Comparison of ENCODE assay signal across 1 cellular context in the genomic region with DNA sequence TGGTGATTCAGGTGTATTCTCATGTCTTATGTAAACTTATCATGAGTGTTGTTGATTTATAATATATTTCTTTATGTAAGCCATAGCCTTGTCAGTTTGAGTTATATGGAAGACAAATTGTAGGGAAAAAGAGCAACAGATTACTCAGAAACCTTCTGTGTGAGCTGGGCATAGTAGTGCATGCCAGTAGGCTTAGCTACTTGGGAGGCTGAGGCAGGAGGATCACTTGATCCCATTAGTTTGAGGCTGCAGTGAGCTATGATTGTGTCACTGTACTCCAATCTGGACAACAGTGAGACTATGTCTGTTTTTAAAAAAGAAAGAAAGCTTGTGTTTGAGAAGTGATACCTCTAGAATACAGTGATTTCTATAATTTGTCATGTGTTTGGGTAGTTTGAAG.
TF ChIP-seq lines count a peak whose summit lies in the region.

No MANE protein-coding gene starts in this region.

TF ChIP-seq in GM12878, 131 proteins besides CTCF, POLR2A, EP300 and RAD21:
- TF ChIP-seq ATF7 (IDR thresholded peaks at IDR 0.05; ENCODE audit: low read depth): no peak
- TF ChIP-seq ZSCAN29 (IDR thresholded peaks at IDR 0.05): no peak
- TF ChIP-seq MAX (IDR thresholded peaks at IDR 0.05; ENCODE audit: low read depth, low read length): no peak
- no peak for TF ChIP-seq MTA2 (IDR thresholded peaks at IDR 0.05; ENCODE audit: low read depth)
- TF ChIP-seq SMC3 (IDR thresholded peaks at IDR 0.05; ENCODE audit: borderline replicate concordance, low read length): no peak
- TF ChIP-seq RB1 (IDR thresholded peaks at IDR 0.05; ENCODE audit: borderline replicate concordance): no peak
- no peak for TF ChIP-seq SUZ12 (IDR thresholded peaks at IDR 0.05; ENCODE audit: unreplicated experiment)
- TF ChIP-seq, protein P1, sequence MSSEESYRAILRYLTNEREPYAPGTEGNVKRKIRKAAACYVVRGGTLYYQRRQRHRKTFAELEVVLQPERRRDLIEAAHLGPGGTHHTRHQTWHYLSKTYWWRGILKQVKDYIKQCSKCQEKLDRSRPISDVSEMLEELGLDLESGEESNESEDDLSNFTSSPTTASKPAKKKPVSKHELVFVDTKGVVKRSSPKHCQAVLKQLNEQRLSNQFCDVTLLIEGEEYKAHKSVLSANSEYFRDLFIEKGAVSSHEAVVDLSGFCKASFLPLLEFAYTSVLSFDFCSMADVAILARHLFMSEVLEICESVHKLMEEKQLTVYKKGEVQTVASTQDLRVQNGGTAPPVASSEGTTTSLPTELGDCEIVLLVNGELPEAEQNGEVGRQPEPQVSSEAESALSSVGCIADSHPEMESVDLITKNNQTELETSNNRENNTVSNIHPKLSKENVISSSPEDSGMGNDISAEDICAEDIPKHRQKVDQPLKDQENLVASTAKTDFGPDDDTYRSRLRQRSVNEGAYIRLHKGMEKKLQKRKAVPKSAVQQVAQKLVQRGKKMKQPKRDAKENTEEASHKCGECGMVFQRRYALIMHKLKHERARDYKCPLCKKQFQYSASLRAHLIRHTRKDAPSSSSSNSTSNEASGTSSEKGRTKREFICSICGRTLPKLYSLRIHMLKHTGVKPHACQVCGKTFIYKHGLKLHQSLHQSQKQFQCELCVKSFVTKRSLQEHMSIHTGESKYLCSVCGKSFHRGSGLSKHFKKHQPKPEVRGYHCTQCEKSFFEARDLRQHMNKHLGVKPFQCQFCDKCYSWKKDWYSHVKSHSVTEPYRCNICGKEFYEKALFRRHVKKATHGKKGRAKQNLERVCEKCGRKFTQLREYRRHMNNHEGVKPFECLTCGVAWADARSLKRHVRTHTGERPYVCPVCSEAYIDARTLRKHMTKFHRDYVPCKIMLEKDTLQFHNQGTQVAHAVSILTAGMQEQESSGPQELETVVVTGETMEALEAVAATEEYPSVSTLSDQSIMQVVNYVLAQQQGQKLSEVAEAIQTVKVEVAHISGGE (CRISPR knock-in tag; IDR thresholded peaks at IDR 0.05): no peak
- TF ChIP-seq CEBPB (IDR thresholded peaks at IDR 0.05; ENCODE audit: borderline replicate concordance in 1 of 2, low read depth in 2 of 2, low read length in 2 of 2): no peak
- no peak for TF ChIP-seq ZNF622 (IDR thresholded peaks at IDR 0.05)
- no peak for TF ChIP-seq YY1 (IDR thresholded peaks at IDR 0.05; ENCODE audit: low read depth, low read length)
- no peak for TF ChIP-seq CBX3 (IDR thresholded peaks at IDR 0.05; ENCODE audit: borderline replicate concordance, low read depth)
- TF ChIP-seq SREBF2 (IDR thresholded peaks at IDR 0.05; ENCODE audit: low read length): no peak
- TF ChIP-seq CHD2 (IDR thresholded peaks at IDR 0.05; ENCODE audit: borderline replicate concordance, low read depth, low read length): no peak
- no peak for TF ChIP-seq EED (IDR thresholded peaks at IDR 0.05; ENCODE audit: low read depth)
